In genomic region chr12:28296287-28296686, GRCh38 we compare ENCODE assay signal across 8 cellular contexts.
"Had no signal": no experiment of that assay in that cellular context is flagged by ENCODE, and none has a peak within 500 bp of the region (broad histone marks: within the 10 kb centered on the region; RNA-seq: fewer than 3 reads in every experiment).

No MANE protein-coding gene starts in this region.

- DNase-seq: IMR-90, KBM-7, KG1 had no signal

- H3K4me3 ChIP-seq: K562 had no signal

- H3K4me2 ChIP-seq: KMS-11 had no signal

- H3K27ac Mint-ChIP-seq: IgD-negative memory B cell had no signal

- H3K27ac ChIP-seq: HL-60, KMS-11 had no signal

- ATAC-seq: K562 had no signal

- H3K9ac ChIP-seq: KMS-11 had no signal

- H3K9me3 Mint-ChIP-seq: IgD-negative memory B cell had no signal

- FAIRE-seq: HTR-8/SVneo, K562 had no signal
